In genomic region chr9:72521416-72521815, GRCh38 we compare ENCODE assay signal across 11 cellular contexts. TPM values are rescaled to one million over a fixed set of nuclear protein-coding genes. Genes with fewer than 3 reads are reported as not detected.
DNase-seq lines count a peak whose midpoint lies in the region; ATAC-seq and TF ChIP-seq lines count a peak whose summit lies in the region.
"Not testable (repeated sequence)": the region's sequence is repeated elsewhere in the genome, so short reads cannot be mapped to it uniquely, and the experiment has no call there.
"Had no signal": no experiment of that assay in that cellular context is flagged by ENCODE, and none has a peak within 500 bp of the region (broad histone marks: within the 10 kb centered on the region; RNA-seq: fewer than 3 reads in every experiment).

Gene TMC1, plus strand, starts transcription at chr9:72521608. Its CDS starts 127,041 bp downstream, at chr9:72648649.

- H4K8ac ChIP-seq in IMR-90 (ENCODE audit: low read depth in 2 of 2, low read length in 2 of 2); trophoblast cell (ENCODE audit: low read depth, low read length): not testable (repeated sequence)

- H3K27ac Mint-ChIP-seq in activated T-helper 17 cell treated with anti-CD3 and anti-CD28 coated beads, Interleukin-2, amount 50 U/mL, for 72 hours, result peak within 1 kb of the TSS; percentile 44
- peak within 1 kb of the TSS; percentile 11 for H3K27ac Mint-ChIP-seq in central memory CD8-positive, alpha-beta T cell (ENCODE audit: low read depth)

- H3K27ac ChIP-seq in IMR-90 (ENCODE audit: insufficient read depth, low read length); trophoblast cell (ENCODE audit: low read depth, low read length): not testable (repeated sequence)
- peak within 1 kb of the TSS; percentile 94 for H3K27ac ChIP-seq in Panc1 (ENCODE audit: low read length)

- not testable (repeated sequence) for H3K79me1 ChIP-seq in IMR-90 (ENCODE audit: low read depth in 1 of 2, low read length in 2 of 2); trophoblast cell (ENCODE audit: low read length)

- not testable (repeated sequence) for H3K9me3 Mint-ChIP-seq in activated T-helper 17 cell treated with anti-CD3 and anti-CD28 coated beads, Interleukin-2, amount 50 U/mL, for 72 hours; central memory CD8-positive, alpha-beta T cell

- WGBS in IMR-90 (ENCODE audit: extremely low coverage in 2 of 2, insufficient read length in 1 of 2), 2 experiments, result 95% methylated on average over 6 of the region's 17 CpGs; no CpG with 5 or more reads in 1 of the 2 experiments
- WGBS in trophoblast cell (ENCODE audit: extremely low coverage, insufficient coverage, insufficient read length), result no CpG with 5 or more reads among the region's 17 CpGs

- not testable (repeated sequence) for H4K12ac ChIP-seq in trophoblast cell (ENCODE audit: low read depth, low read length)

- not testable (repeated sequence) for H3K79me2 ChIP-seq in trophoblast cell (ENCODE audit: control insufficient read depth, insufficient read depth, low read length, poor library complexity)

- H3K9me1 ChIP-seq in IMR-90 (ENCODE audit: insufficient read depth, low read length), result not testable (repeated sequence)

- not testable (repeated sequence) for H3K56ac ChIP-seq in IMR-90 (ENCODE audit: extremely low read depth, insufficient read depth, low read length)

- not testable (repeated sequence) for BruUV-seq in IMR-90 (replicated peaks; lab: Mats Ljungman, UMichigan); Panc1 (replicated peaks; lab: Mats Ljungman, UMichigan)

- H3K27me3 ChIP-seq in IMR-90 (ENCODE audit: control insufficient read depth, insufficient read depth, low read length); Panc1 (ENCODE audit: control insufficient read depth, insufficient read depth, low read length); trophoblast cell (ENCODE audit: insufficient read depth, low read length): not testable (repeated sequence)

- DNase-seq in ELF-1 (ENCODE audit: low read depth, low spot score) (peak; percentile 93), trophoblast cell (peak; percentile 83 to 89)
- DNase-seq in IMR-90; Panc1 (ENCODE audit: low read depth, low spot score); central memory CD8-positive, alpha-beta T cell (ENCODE audit: low spot score in 2 of 2): not testable (repeated sequence)

- dilution Hi-C loops in IMR-90 (cut with HindIII; ENCODE audit: low sequenced_read_pairs, unreplicated experiment), result not testable (repeated sequence)

- not testable (repeated sequence) for TF ChIP-seq RAD21 in IMR-90 (IDR thresholded peaks at IDR 0.05; ENCODE audit: low read length)

- not testable (repeated sequence) for H3K4me3 ChIP-seq in IMR-90 (ENCODE audit: insufficient read depth, low read depth, low read length); Panc1 (ENCODE audit: low read depth in 2 of 2, low read length in 2 of 2); trophoblast cell (ENCODE audit: low read depth, low read length)

- H3K14ac ChIP-seq in IMR-90 (replicated peaks; ENCODE audit: low read depth, low read length); trophoblast cell (ENCODE audit: low read length): not testable (repeated sequence)

- TF ChIP-seq POLR2A in IMR-90 (IDR thresholded peaks at IDR 0.05; ENCODE audit: low read depth, low read length), result not testable (repeated sequence)

- not testable (repeated sequence) for ATAC-seq in IMR-90 (ENCODE audit: low read depth); Panc1; activated T-helper 17 cell treated with anti-CD3 and anti-CD28 coated beads, Interleukin-2, amount 50 U/mL, for 72 hours (replicated peaks); central memory CD8-positive, alpha-beta T cell (replicated peaks; ENCODE audit: extremely low read depth, poor library complexity, severe bottlenecking)

- TF ChIP-seq CTCF in IMR-90 (conservative IDR thresholded peaks at IDR 0.05; ENCODE audit: low read depth, low read length); Panc1 (IDR thresholded peaks at IDR 0.05): not testable (repeated sequence)

- H2AK5ac ChIP-seq in IMR-90 (ENCODE audit: low read depth, low read length), result not testable (repeated sequence)
- H2AK5ac ChIP-seq in trophoblast cell (ENCODE audit: low read length), result peak within 1 kb of the TSS; percentile 54

- not testable (repeated sequence) for H2BK120ac ChIP-seq in IMR-90 (ENCODE audit: low read depth, low read length); trophoblast cell (ENCODE audit: insufficient read depth, low read length, poor library complexity)

- in situ Hi-C loops in IMR-90 (cut with MboI; ENCODE audit: low sequenced_read_pairs); Panc1 (cut with HindIII; ENCODE audit: low pct_unique_long_range_greater_than_20kb, low sequenced_read_pairs): not testable (repeated sequence)

- peak within 1 kb of the TSS; percentile 38; the same call in 1 of the 3 replicates for H2BK15ac ChIP-seq in IMR-90 (ENCODE audit: low read depth, low read length)

- H3K4me1 ChIP-seq in IMR-90 (ENCODE audit: control insufficient read depth, insufficient read depth, low read length); trophoblast cell (ENCODE audit: control insufficient read depth in 1 of 2, insufficient read depth in 2 of 2, low read length in 2 of 2): not testable (repeated sequence)
- peaks cover 27% of the 10 kb centered on the region for H3K4me1 ChIP-seq in Panc1 (ENCODE audit: control insufficient read depth, insufficient read depth, low read length)

- H2AK9ac ChIP-seq in IMR-90 (replicated peaks; ENCODE audit: low read depth, low read length, poor library complexity), result not testable (repeated sequence)

- POLR2A ChIA-PET in IMR-90 (lab: Charles Lee; ENCODE audit: unreplicated experiment); Panc1 (lab: Charles Lee): not testable (repeated sequence)

- not testable (repeated sequence) for H3K4me3 Mint-ChIP-seq in activated T-helper 17 cell treated with anti-CD3 and anti-CD28 coated beads, Interleukin-2, amount 50 U/mL, for 72 hours; central memory CD8-positive, alpha-beta T cell

- not testable (repeated sequence) for H3K18ac ChIP-seq in IMR-90 (ENCODE audit: low read depth, low read length); trophoblast cell (ENCODE audit: low read length)

- H3K9ac ChIP-seq in IMR-90 (ENCODE audit: low read depth, low read length); trophoblast cell (ENCODE audit: low read length): not testable (repeated sequence)

- peak within 1 kb of the TSS; percentile 58 for H2BK12ac ChIP-seq in trophoblast cell (ENCODE audit: low read length)

- peaks cover 25% of the 10 kb centered on the region for H3K4me1 Mint-ChIP-seq in activated T-helper 17 cell treated with anti-CD3 and anti-CD28 coated beads, Interleukin-2, amount 50 U/mL, for 72 hours
- not testable (repeated sequence) for H3K4me1 Mint-ChIP-seq in central memory CD8-positive, alpha-beta T cell

- not testable (repeated sequence) for H3K4ac ChIP-seq in IMR-90 (ENCODE audit: low read depth, low read length); trophoblast cell (ENCODE audit: low read depth, low read length)

- not testable (repeated sequence) for H4K5ac ChIP-seq in IMR-90 (ENCODE audit: low read depth, low read length)

- H3K27me3 Mint-ChIP-seq in activated T-helper 17 cell treated with anti-CD3 and anti-CD28 coated beads, Interleukin-2, amount 50 U/mL, for 72 hours; central memory CD8-positive, alpha-beta T cell: not testable (repeated sequence)

- not testable (repeated sequence) for H3K36me3 Mint-ChIP-seq in activated T-helper 17 cell treated with anti-CD3 and anti-CD28 coated beads, Interleukin-2, amount 50 U/mL, for 72 hours (ENCODE audit: low read depth); central memory CD8-positive, alpha-beta T cell (ENCODE audit: insufficient read depth)

- H3K36me3 ChIP-seq in IMR-90 (ENCODE audit: control insufficient read depth, insufficient read depth, low read length); Panc1 (ENCODE audit: control insufficient read depth, insufficient read depth, low read length); trophoblast cell (ENCODE audit: control insufficient read depth in 1 of 2, insufficient read depth in 2 of 2, low read length in 2 of 2): not testable (repeated sequence)

- not testable (repeated sequence) for H2AFZ ChIP-seq in IMR-90 (replicated peaks; ENCODE audit: low read length, poor library complexity); trophoblast cell (ENCODE audit: insufficient read depth, low read length, poor library complexity)

- not testable (repeated sequence) for H3K23ac ChIP-seq in IMR-90 (ENCODE audit: low read depth, low read length); trophoblast cell (ENCODE audit: low read length)

- intact Hi-C loops in IMR-90 (cut with micrococcal nuclease); Panc1 (cut with micrococcal nuclease; ENCODE audit: unreplicated experiment): not testable (repeated sequence)

- H3K9me3 ChIP-seq in IMR-90 (ENCODE audit: control insufficient read depth, insufficient read depth, low read length); Panc1 (ENCODE audit: control insufficient read depth, insufficient read depth, low read depth, low read length); trophoblast cell (ENCODE audit: insufficient read depth, low read depth, low read length): not testable (repeated sequence)

- H4K91ac ChIP-seq in IMR-90 (ENCODE audit: insufficient read depth, low read depth, low read length), result not testable (repeated sequence)
- peak within 1 kb of the TSS; percentile 47 for H4K91ac ChIP-seq in trophoblast cell (ENCODE audit: low read depth, low read length)

- not testable (repeated sequence) for H2BK5ac ChIP-seq in IMR-90 (ENCODE audit: low read depth, low read length, poor library complexity, severe bottlenecking); trophoblast cell (ENCODE audit: low read depth, low read length, poor library complexity)

- H4K20me1 ChIP-seq in IMR-90 (ENCODE audit: insufficient read depth, low read length), result not testable (repeated sequence)

- not testable (repeated sequence) for H2BK20ac ChIP-seq in IMR-90 (ENCODE audit: low read depth, low read length)

- H3K4me2 ChIP-seq in IMR-90 (ENCODE audit: low read depth, low read length); trophoblast cell (ENCODE audit: low read length): not testable (repeated sequence)

- CTCF ChIA-PET in IMR-90 (lab: Yijun Ruan, JAX); Panc1 (lab: Charles Lee): not testable (repeated sequence)

RNA-seq across cellular contexts. Expression of gene TMC1, which starts in this region (rescaled TPM):
- total RNA-seq in IMR-90 (2012; rRNA removed) (not detected in 2 replicates), Panc1 (2021; ENCODE audit: unreplicated experiment) (0.36 TPM)
- not detected in 2 replicates for polyA plus RNA-seq in IMR-90 (2012; rRNA removed)
- polyA plus RNA-seq in IMR-90 (2012; cell fraction: cytosol; rRNA removed), result not detected in 2 replicates
- polyA plus RNA-seq in IMR-90 (2012; cell fraction: nucleus; rRNA removed; ENCODE audit: low replicate concordance), result 0.11 TPM in 1 of 2 replicates, not detected in the other
- 0.59 TPM for polyA plus RNA-seq in Panc1 (2012; ENCODE audit: insufficient read length)
- total RNA-seq in activated T-helper 17 cell treated with anti-CD3 and anti-CD28 coated beads, Interleukin-2, amount 50 U/mL, for 72 hours, result under 1 TPM; 0.32 to 0.41 TPM
- polyA plus RNA-seq in trophoblast cell (2013), result 0.03 and 0.04 TPM in 2 replicates
- total RNA-seq: CD4-positive, alpha-beta T cell; CD8-positive, alpha-beta memory T cell; Daoy; GM23248; H4 had no signal
- polyA plus RNA-seq: CD8-positive, alpha-beta memory T cell had no signal
